In genomic region chr5:10233011-10233410, GRCh38 we compare ENCODE assay signal across 14 cellular contexts. TPM values are rescaled to one million over a fixed set of nuclear protein-coding genes. Genes with fewer than 3 reads are reported as not detected.
DNase-seq lines count a peak whose midpoint lies in the region; ATAC-seq and TF ChIP-seq lines count a peak whose summit lies in the region.
"Had no signal": no experiment of that assay in that cellular context is flagged by ENCODE, and none has a peak within 500 bp of the region (broad histone marks: within the 10 kb centered on the region; RNA-seq: fewer than 3 reads in every experiment).

No MANE protein-coding gene starts in this region.

- peak overlapping the region; percentile 88 for H3K27ac Mint-ChIP-seq in chondrocyte (ENCODE audit: unreplicated experiment)
- peak overlapping the region; percentile 81 for H3K27ac Mint-ChIP-seq in osteocyte (ENCODE audit: unreplicated experiment)

- peak overlapping the region; percentile 59 for H3K4me2 ChIP-seq in IMR-90 (ENCODE audit: low read depth, low read length)

- H2AFZ ChIP-seq in ACC112 (ENCODE audit: low read length, unreplicated experiment) (peak overlapping the region; percentile 12), IMR-90 (replicated peaks; ENCODE audit: low read length, poor library complexity) (peak overlapping the region; percentile 78)

- H4K8ac ChIP-seq in IMR-90 (ENCODE audit: low read depth in 2 of 2, low read length in 2 of 2), result peak overlapping the region; percentile 55 to 92

- dilution Hi-C loops in IMR-90 (cut with HindIII; ENCODE audit: low sequenced_read_pairs, unreplicated experiment), result no loop called here

- H3K79me1 ChIP-seq in IMR-90 (ENCODE audit: low read depth in 1 of 2, low read length in 2 of 2), result peaks cover 17 to 24% of the 10 kb centered on the region in 2 experiments; a peak in 3 of 4 replicates

- H2AK5ac ChIP-seq in IMR-90 (ENCODE audit: low read depth, low read length), result peak overlapping the region; percentile 80

- H3K4me3 Mint-ChIP-seq in chondrocyte (ENCODE audit: unreplicated experiment), result no peak overlapping the region
- no peak overlapping the region for H3K4me3 Mint-ChIP-seq in osteocyte (ENCODE audit: unreplicated experiment)
- H3K4me3 Mint-ChIP-seq: CD8-positive, alpha-beta memory T cell had no signal

- H4K20me1 ChIP-seq in IMR-90 (ENCODE audit: insufficient read depth, low read length), result no peaks in the 10 kb centered on the region

- H3K27ac ChIP-seq in ACC112 (ENCODE audit: low read depth, low read length) (peak overlapping the region; percentile 50), IMR-90 (ENCODE audit: insufficient read depth, low read length) (peak overlapping the region; percentile 69), uterus (no peak overlapping the region)
- H3K27ac ChIP-seq: RWPE1 had no signal

- peak overlapping the region; percentile 26; the same call in 1 of the 3 replicates for H2BK15ac ChIP-seq in IMR-90 (ENCODE audit: low read depth, low read length)

- peak overlapping the region; percentile 79 for H3K14ac ChIP-seq in IMR-90 (replicated peaks; ENCODE audit: low read depth, low read length)

- peaks cover 27% of the 10 kb centered on the region for H3K4me1 Mint-ChIP-seq in chondrocyte (ENCODE audit: low read depth)
- peaks cover 23% of the 10 kb centered on the region for H3K4me1 Mint-ChIP-seq in osteocyte (ENCODE audit: unreplicated experiment)

- CTCF ChIA-PET in IMR-90 (lab: Yijun Ruan, JAX), result interaction anchor here (0.6 to 1.1 kb wide), 5 partner anchors 10 to 79 kb away, joined by 3 read pairs; no protein-coding TSS in a partner anchor

- H4K91ac ChIP-seq in IMR-90 (ENCODE audit: insufficient read depth, low read depth, low read length), result peak overlapping the region; percentile 89

- no peak overlapping the region for H3K9ac ChIP-seq in IMR-90 (ENCODE audit: low read depth, low read length)

- H3K4ac ChIP-seq in IMR-90 (ENCODE audit: low read depth, low read length), result peak overlapping the region; percentile 96

- H3K36me3 Mint-ChIP-seq in chondrocyte (ENCODE audit: low read depth) (peaks cover 11% of the 10 kb centered on the region), osteocyte (ENCODE audit: unreplicated experiment) (peaks cover 16% of the 10 kb centered on the region)

- H3K36me3 ChIP-seq in ACC112 (ENCODE audit: insufficient read depth, low read length) (peaks cover 5% of the 10 kb centered on the region; the same call in 1 of the 2 replicates), IMR-90 (ENCODE audit: control insufficient read depth, insufficient read depth, low read length) (no peaks in the 10 kb centered on the region), uterus (no peaks in the 10 kb centered on the region)

- TF ChIP-seq POLR2A in IMR-90 (IDR thresholded peaks at IDR 0.05; ENCODE audit: low read depth, low read length), result no peak
- TF ChIP-seq POLR2A in GM18505 (IDR thresholded peaks at IDR 0.05; ENCODE audit: borderline replicate concordance, extremely low read depth, insufficient read depth, insufficient read length), result no peak
- no peak for TF ChIP-seq POLR2A in uterus (IDR thresholded peaks at IDR 0.05)

- H3K9me3 ChIP-seq in IMR-90 (ENCODE audit: control insufficient read depth, insufficient read depth, low read length) (no peaks in the 10 kb centered on the region), uterus (no peaks in the 10 kb centered on the region)

- H3K79me2 ChIP-seq in ACC112 (ENCODE audit: control insufficient read depth, insufficient read depth, low read length, unreplicated experiment), result no peaks in the 10 kb centered on the region

- no peak for TF ChIP-seq RAD21 in IMR-90 (IDR thresholded peaks at IDR 0.05; ENCODE audit: low read length)

- intact Hi-C loops in IMR-90 (cut with micrococcal nuclease) (loop anchor here (1.0 to 5.0 kb wide), 4 partner anchors 93 to 686 kb away; partner anchors contain the start of gene SEMA5A), uterus (cut with DNase I; ENCODE audit: low total_unique reads) (no loop called here)

- peak overlapping the region; percentile 36 for H3K56ac ChIP-seq in IMR-90 (ENCODE audit: extremely low read depth, insufficient read depth, low read length)

- WGBS in IMR-90 (ENCODE audit: extremely low coverage in 2 of 2, insufficient read length in 1 of 2), 2 experiments, result 72% methylated on average over 4 of the region's 7 CpGs; no CpG with 5 or more reads in 1 of the 2 experiments

- H2BK120ac ChIP-seq in IMR-90 (ENCODE audit: low read depth, low read length), result peak overlapping the region; percentile 93

- H3K9me1 ChIP-seq in IMR-90 (ENCODE audit: insufficient read depth, low read length), result peaks cover 19% of the 10 kb centered on the region

- H3K4me1 ChIP-seq in ACC112 (ENCODE audit: control insufficient read depth, insufficient read depth, low read length, unreplicated experiment), result peaks cover 23% of the 10 kb centered on the region
- peaks cover 14% of the 10 kb centered on the region for H3K4me1 ChIP-seq in IMR-90 (ENCODE audit: control insufficient read depth, insufficient read depth, low read length)
- H3K4me1 ChIP-seq in uterus, result no peaks in the 10 kb centered on the region

- peak overlapping the region; percentile 95 for H2BK5ac ChIP-seq in IMR-90 (ENCODE audit: low read depth, low read length, poor library complexity, severe bottlenecking)

- in situ Hi-C loops in IMR-90 (cut with MboI; ENCODE audit: low sequenced_read_pairs), result loop anchor here (10.0 kb wide), 1 partner anchor 458 kb away; no protein-coding TSS in a partner anchor

- no peak for TF ChIP-seq CTCF in IMR-90 (conservative IDR thresholded peaks at IDR 0.05; ENCODE audit: low read depth, low read length)
- no peak for TF ChIP-seq CTCF in chondrocyte (IDR thresholded peaks at IDR 0.05)
- no peak for TF ChIP-seq CTCF in osteocyte (IDR thresholded peaks at IDR 0.05)
- no peak for TF ChIP-seq CTCF in uterus (IDR thresholded peaks at IDR 0.05)

- POLR2A ChIA-PET in IMR-90 (lab: Charles Lee; ENCODE audit: unreplicated experiment), result no interaction called here

- no peak for DNase-seq in IMR-90
- DNase-seq in chondrocyte (ENCODE audit: low spot score), result no peak
- DNase-seq in osteocyte (ENCODE audit: extremely low spot score, unreplicated experiment), result peak; percentile 64
- DNase-seq in uterus, result no peak
- DNase-seq in DMS 273 (lab: John Stamatoyannopoulos, UW; ENCODE audit: unreplicated experiment), result no peak
- DNase-seq: CD8-positive, alpha-beta memory T cell; KG1; NCI-H2107; NCI-H2227 treated with DMSO at 0.1 percent for 48 hours had no signal

- H3K9me3 Mint-ChIP-seq in chondrocyte (ENCODE audit: low read depth) (no peaks in the 10 kb centered on the region), osteocyte (ENCODE audit: unreplicated experiment) (no peaks in the 10 kb centered on the region)
- H3K9me3 Mint-ChIP-seq: CD8-positive, alpha-beta memory T cell had no signal

- H2AK9ac ChIP-seq in IMR-90 (replicated peaks; ENCODE audit: low read depth, low read length, poor library complexity), result peak overlapping the region; percentile 87

- H3K23ac ChIP-seq in IMR-90 (ENCODE audit: low read depth, low read length), result peak overlapping the region; percentile 66; the same call in 1 of the 2 replicates

- H4K5ac ChIP-seq in IMR-90 (ENCODE audit: low read depth, low read length), result peak overlapping the region; percentile 88

- H3K27me3 ChIP-seq in ACC112 (ENCODE audit: insufficient read depth, low read length) (no peaks in the 10 kb centered on the region), IMR-90 (ENCODE audit: control insufficient read depth, insufficient read depth, low read length) (no peaks in the 10 kb centered on the region), uterus (no peaks in the 10 kb centered on the region)

- no TSS peak for BruUV-seq in IMR-90 (replicated peaks; lab: Mats Ljungman, UMichigan)

- ATAC-seq in IMR-90 (ENCODE audit: low read depth) (no peak), GM18505 (IDR thresholded peaks at IDR 0.05; ENCODE audit: unreplicated experiment) (no peak), GM21367 (IDR thresholded peaks at IDR 0.05; ENCODE audit: unreplicated experiment) (no peak)

- H2BK20ac ChIP-seq in IMR-90 (ENCODE audit: low read depth, low read length), result peak overlapping the region; percentile 91

- H3K27me3 Mint-ChIP-seq in chondrocyte (ENCODE audit: low read depth) (no peaks in the 10 kb centered on the region), osteocyte (ENCODE audit: unreplicated experiment) (no peaks in the 10 kb centered on the region)
- H3K27me3 Mint-ChIP-seq: CD8-positive, alpha-beta memory T cell had no signal

- H3K4me3 ChIP-seq in ACC112 (ENCODE audit: low read depth, low read length) (no peak overlapping the region), IMR-90 (ENCODE audit: insufficient read depth, low read depth, low read length) (no peak overlapping the region), uterus (no peak overlapping the region)
- H3K4me3 ChIP-seq: PC-9 had no signal

- peak overlapping the region; percentile 87 for H3K18ac ChIP-seq in IMR-90 (ENCODE audit: low read depth, low read length)

TF ChIP-seq in IMR-90, 13 proteins besides CTCF, POLR2A, EP300 and RAD21 (continues in another document):
- TF ChIP-seq CHD1 (IDR thresholded peaks at IDR 0.05; ENCODE audit: low read depth, low read length), result no peak
- no peak for TF ChIP-seq RCOR1 (IDR thresholded peaks at IDR 0.05; ENCODE audit: insufficient replicate concordance, low read length)
- TF ChIP-seq USF2 (IDR thresholded peaks at IDR 0.05; ENCODE audit: low read depth, low read length), result no peak
- TF ChIP-seq FOS (IDR thresholded peaks at IDR 0.05; ENCODE audit: low read depth, low read length), result no peak
- TF ChIP-seq RFX5 (IDR thresholded peaks at IDR 0.05; ENCODE audit: low read depth, low read length), result no peak
- TF ChIP-seq BHLHE40 (IDR thresholded peaks at IDR 0.05; ENCODE audit: low read depth, low read length), result no peak

RNA-seq across cellular contexts. Expression of gene ATPSCKMT, which starts 16.7 kb away (rescaled TPM):
- 33.9 and 65.8 TPM in 2 replicates for total RNA-seq in IMR-90 (2012; rRNA removed)
- 17.3 and 29.8 TPM in 2 replicates for polyA plus RNA-seq in IMR-90 (2012; rRNA removed)
- polyA plus RNA-seq in IMR-90 (2012; cell fraction: cytosol; rRNA removed), result 6.3 and 13.7 TPM in 2 replicates
- polyA plus RNA-seq in IMR-90 (2012; cell fraction: nucleus; rRNA removed; ENCODE audit: low replicate concordance), result 7.8 and 33.3 TPM in 2 replicates
- 15.6 to 21.2 TPM (median 18.8 TPM) in 3 replicates for total RNA-seq in chondrocyte
- 20.3 and 21.6 TPM in 2 replicates for total RNA-seq in osteocyte
- 10 to 100 TPM in 3 of 4 donors, 1 to 10 TPM in 1; 4.1 to 62.4 (median 21.9) TPM for total RNA-seq in uterus

RNA-seq across cellular contexts. Expression of gene CCT5, which starts 17.1 kb away (rescaled TPM):
- total RNA-seq in IMR-90 (2012; rRNA removed) (481 and 875 TPM in 2 replicates), chondrocyte (161 to 170 TPM (median 165 TPM) in 3 replicates), osteocyte (159 and 161 TPM in 2 replicates), uterus (100 to 1,000 TPM in 1 of 4 donors, 10 to 100 TPM in 3; 57.6 to 251 (median 81.2) TPM)
- polyA plus RNA-seq in IMR-90 (2012; rRNA removed), result 308 and 358 TPM in 2 replicates
- 108 and 177 TPM in 2 replicates for polyA plus RNA-seq in IMR-90 (2012; cell fraction: cytosol; rRNA removed)
- polyA plus RNA-seq in IMR-90 (2012; cell fraction: nucleus; rRNA removed; ENCODE audit: low replicate concordance), result 87.7 and 227 TPM in 2 replicates

Comparison
In these comparisons a context has a peak if more than half of its experiments do, and no peak if none do; other contexts are left out.
1. H3K27ac ChIP-seq: peak in ACC112 (single experiment) and IMR-90 (single experiment); none in uterus (0 of 2).